In genomic region chr9:132240860-132241482, GRCh38 we compare ENCODE assay signal across 8 cellular contexts.
DNase-seq lines count a peak whose midpoint lies in the region; ATAC-seq and TF ChIP-seq lines count a peak whose summit lies in the region.

No MANE protein-coding gene starts in this region.

- no peak for TF ChIP-seq CTCF in WI38 (IDR thresholded peaks at IDR 0.05; ENCODE audit: low read depth, low read length)
- TF ChIP-seq CTCF in breast epithelium (IDR thresholded peaks at IDR 0.05), result no peak

- H3K4me1 ChIP-seq in breast epithelium (no peaks in the 10 kb centered on the region), skeletal muscle satellite cell (ENCODE audit: control insufficient read depth, insufficient read depth, low read length) (peaks cover 11% of the 10 kb centered on the region)

- peak overlapping the region in 1 of 2 donors; percentile 6 for H3K27ac ChIP-seq in breast epithelium

- ATAC-seq in HG03103 (IDR thresholded peaks at IDR 0.05; ENCODE audit: low read depth, unreplicated experiment), result peak; percentile 66

- no peak overlapping the region for H3K9ac ChIP-seq in skeletal muscle satellite cell (ENCODE audit: low read depth, low read length)

- TF ChIP-seq POLR2A in breast epithelium (IDR thresholded peaks at IDR 0.05), result no peak

- H3K27me3 ChIP-seq in breast epithelium (peaks cover 0 to 14% of the 10 kb centered on the region in 2 donors), skeletal muscle satellite cell (ENCODE audit: control insufficient read depth, insufficient read depth, low read length) (peaks cover 81% of the 10 kb centered on the region)

- DNase-seq in NCI-H1105 (lab: John Stamatoyannopoulos, UW) (peak; percentile 52), NCI-H1105 treated with DMSO at 0.1 percent for 48 hours (lab: John Stamatoyannopoulos, UW) (no peak), NCI-H2227 treated with DMSO at 0.1 percent for 48 hours (lab: John Stamatoyannopoulos, UW) (peak; percentile 63), breast epithelium (ENCODE audit: low spot score in 2 of 2) (peak; percentile 87 to 95), iPS-NIHi11 (ENCODE audit: low spot score) (peak; percentile 98)

- intact Hi-C loops in breast epithelium (cut with DNase I; ENCODE audit: low total_unique reads), result no loop called here

- H3K4me2 ChIP-seq in skeletal muscle satellite cell (ENCODE audit: low read length), result peak overlapping the region; percentile 84

- H3K36me3 ChIP-seq in breast epithelium (no peaks in the 10 kb centered on the region), skeletal muscle satellite cell (ENCODE audit: insufficient read depth, low read length) (no peaks in the 10 kb centered on the region)

- H3K4me3 ChIP-seq in WI38 (ENCODE audit: low read depth, low read length) (peak overlapping the region; percentile 53), breast epithelium (peak overlapping the region; percentile 55 to 88 (median 68)), skeletal muscle satellite cell (ENCODE audit: low read length) (peak overlapping the region; percentile 68)

- H3K9me3 ChIP-seq in breast epithelium, result no peaks in the 10 kb centered on the region
- no peaks in the 10 kb centered on the region for H3K9me3 ChIP-seq in skeletal muscle satellite cell (replicated peaks; ENCODE audit: low read length)
